25 cellular contexts compared by ENCODE assay signal in genomic region chr6:166464068-166464410, GRCh38.
"Had no signal": no experiment of that assay in that cellular context is flagged by ENCODE, and none has a peak within 500 bp of the region (broad histone marks: within the 10 kb centered on the region; RNA-seq: fewer than 3 reads in every experiment).

No MANE protein-coding gene starts in this region.

- H3K9me3 Mint-ChIP-seq: activated CD8-positive, alpha-beta T cell treated with anti-CD3 and anti-CD28 coated beads for 36 hours; activated naive CD4-positive, alpha-beta T cell treated with anti-CD3 and anti-CD28 coated beads, Interleukin-2, amount 10 ng/mL, durations not matched to agents 7 days and 5 days; activated naive CD8-positive, alpha-beta T cell treated with anti-CD3 and anti-CD28 coated beads for 36 hours; activated T-helper 2 cell treated with anti-CD3 and anti-CD28 coated beads, Interferon-gamma antibody, Interleukin-2, Interleukin-4, amounts not matched to agents 10 μg/mL and 5 μg/mL and 100 μg/mL, durations not matched to agents 14 hours and 24 hours and 36 hours; central memory CD8-positive, alpha-beta T cell; IgD-negative memory B cell; T-cell had no signal

- DNase-seq: activated CD4-positive, CD25-positive, alpha-beta regulatory T cell; activated CD8-positive, alpha-beta memory T cell treated with anti-CD3 and anti-CD28 coated beads, Interleukin-2, amount 50 U/mL, for 4 hours; activated CD8-positive, alpha-beta T cell treated with anti-CD3 and anti-CD28 coated beads for 36 hours; activated gamma-delta T cell treated with Interleukin-2 at 50 U/mL for 16 hours; activated naive CD4-positive, alpha-beta T cell treated with anti-CD3 and anti-CD28 coated beads, Interleukin-2, amount 10 ng/mL, durations not matched to agents 7 days and 5 days; activated naive CD8-positive, alpha-beta T cell treated with anti-CD3 and anti-CD28 coated beads for 36 hours; activated T-cell treated with anti-CD3 and anti-CD28 coated beads, Interleukin-2, amount 50 U/mL, for 72 hours; aorta; KG1; NCI-H1092; NCI-H1417; NCI-H2029; NCI-H345; NCI-H510A; NCI-H526 treated with DMSO at 0.1 percent for 48 hours; NK-92 treated with Interleukin-12 subunit alpha and Interleukin-12 subunit beta, amount 100 ng/mL, for 24 hours; PC-9; SIG-M5; T-cell; T-helper 2 cell; T1000 had no signal

- H3K27ac ChIP-seq: PC-9, VCaP had no signal

- ATAC-seq: activated CD8-positive, alpha-beta T cell treated with anti-CD3 and anti-CD28 coated beads for 36 hours; activated T-cell treated with anti-CD3 and anti-CD28 coated beads, Interleukin-2, amount 50 U/mL, for 72 hours; T-cell had no signal

- H2AFZ ChIP-seq: PC-9 had no signal

- H3K4me3 Mint-ChIP-seq: activated CD8-positive, alpha-beta T cell treated with anti-CD3 and anti-CD28 coated beads for 36 hours; activated naive CD4-positive, alpha-beta T cell treated with anti-CD3 and anti-CD28 coated beads, Interleukin-2, amount 10 ng/mL, durations not matched to agents 7 days and 5 days; activated naive CD8-positive, alpha-beta T cell treated with anti-CD3 and anti-CD28 coated beads for 36 hours; activated T-cell treated with anti-CD3 and anti-CD28 coated beads, Interleukin-2, amount 50 U/mL, for 72 hours; central memory CD8-positive, alpha-beta T cell; T-cell had no signal

- H3K36me3 Mint-ChIP-seq: activated naive CD4-positive, alpha-beta T cell treated with anti-CD3 and anti-CD28 coated beads, Interleukin-2, amount 10 ng/mL, durations not matched to agents 7 days and 5 days; T-cell had no signal

- H3K4me3 ChIP-seq: PC-9 had no signal

- H3K4me2 ChIP-seq: PC-9 had no signal

- H3K27me3 Mint-ChIP-seq: activated CD8-positive, alpha-beta T cell treated with anti-CD3 and anti-CD28 coated beads for 36 hours; activated naive CD8-positive, alpha-beta T cell treated with anti-CD3 and anti-CD28 coated beads for 36 hours; central memory CD8-positive, alpha-beta T cell; T-cell had no signal

- H3K27ac Mint-ChIP-seq: activated CD8-positive, alpha-beta T cell treated with anti-CD3 and anti-CD28 coated beads for 36 hours; activated naive CD4-positive, alpha-beta T cell treated with anti-CD3 and anti-CD28 coated beads, Interleukin-2, amount 10 ng/mL, durations not matched to agents 7 days and 5 days; activated naive CD8-positive, alpha-beta T cell treated with anti-CD3 and anti-CD28 coated beads for 36 hours; activated T-cell treated with anti-CD3 and anti-CD28 coated beads, Interleukin-2, amount 50 U/mL, for 72 hours; activated T-helper 2 cell treated with anti-CD3 and anti-CD28 coated beads, Interferon-gamma antibody, Interleukin-2, Interleukin-4, amounts not matched to agents 10 μg/mL and 5 μg/mL and 100 μg/mL, durations not matched to agents 14 hours and 24 hours and 36 hours; IgD-negative memory B cell; T-cell had no signal

- H3K4me1 Mint-ChIP-seq: activated naive CD4-positive, alpha-beta T cell treated with anti-CD3 and anti-CD28 coated beads, Interleukin-2, amount 10 ng/mL, durations not matched to agents 7 days and 5 days; activated naive CD8-positive, alpha-beta T cell treated with anti-CD3 and anti-CD28 coated beads for 36 hours had no signal
